ENCODE assay signal across 8 cellular contexts in genomic region chr2:19362094-19362649, GRCh38. TPM values are rescaled to one million over a fixed set of nuclear protein-coding genes. Genes with fewer than 3 reads are reported as not detected.
DNase-seq lines count a peak whose midpoint lies in the region; ATAC-seq and TF ChIP-seq lines count a peak whose summit lies in the region.

No MANE protein-coding gene starts in this region.

- TF ChIP-seq CTCF in 22Rv1 (IDR thresholded peaks at IDR 0.05) = no peak
- TF ChIP-seq CTCF in GM12864 (IDR thresholded peaks at IDR 0.05; ENCODE audit: low read depth, low read length, missing control alignments) = no peak
- TF ChIP-seq CTCF in OCI-LY7 (conservative IDR thresholded peaks at IDR 0.05; ENCODE audit: low read length) = no peak
- TF ChIP-seq CTCF in dorsolateral prefrontal cortex (IDR thresholded peaks at IDR 0.05 in 54 of 56, conservative IDR thresholded peaks at IDR 0.05 in 2 of 56; ENCODE audit: low read depth in 1 of 56, partially characterized antibody in 56 of 56) = no peak
- TF ChIP-seq CTCF in nephron (IDR thresholded peaks at IDR 0.05; ENCODE audit: unreplicated experiment in 3 of 3) = no peak

- no peaks in the 10 kb centered on the region for H3K79me2 ChIP-seq in OCI-LY7 (ENCODE audit: insufficient read depth, low read depth, low read length)

- H3K4me2 ChIP-seq in OCI-LY7 (ENCODE audit: low read length) = peak overlapping the region; percentile 78

- peak overlapping the region; percentile 87 to 91 (median 88) for H3K4me3 Mint-ChIP-seq in nephron

- H3K27me3 Mint-ChIP-seq in nephron (ENCODE audit: low read depth) = peaks cover 96% of the 10 kb centered on the region

- H3K4me1 ChIP-seq in OCI-LY7 (ENCODE audit: insufficient read depth, low read length, poor library complexity, severe bottlenecking) = no peaks in the 10 kb centered on the region

- no peaks in the 10 kb centered on the region for H4K20me1 ChIP-seq in OCI-LY7 (ENCODE audit: insufficient read depth, low read length)

- H3K9me3 Mint-ChIP-seq in nephron = no peaks in the 10 kb centered on the region

- POLR2A ChIA-PET in OCI-LY7 (lab: Charles Lee) = interaction anchor here (0.7 kb wide), 1 partner anchor 234 kb away, joined by 3 read pairs; no protein-coding TSS in a partner anchor

- intact Hi-C loops in OCI-LY7 (cut with micrococcal nuclease; ENCODE audit: unreplicated experiment) (loop anchor here (2.0 to 5.0 kb wide), 3 partner anchors 480 to 841 kb away; no protein-coding TSS in a partner anchor), dorsolateral prefrontal cortex (cut with DNase I) (loop anchor here (2.0 to 10.0 kb wide), 7 partner anchors 505 to 975 kb away; partner anchors contain the start of gene RDH14 (in 1 of the 2))

- CTCF ChIA-PET in OCI-LY7 (lab: Charles Lee; ENCODE audit: unreplicated experiment) = no interaction called here

- DNase-seq in GM12864 (ENCODE audit: low read depth) = no peak
- DNase-seq in OCI-LY7 (ENCODE audit: low spot score) = peak; percentile 9
- DNase-seq in dorsolateral prefrontal cortex = no peak
- no peak for DNase-seq in cortex of kidney (lab: John Stamatoyannopoulos, UW)

- ATAC-seq in HG03460 (IDR thresholded peaks at IDR 0.05; ENCODE audit: unreplicated experiment) (no peak), HG02970 (IDR thresholded peaks at IDR 0.05; ENCODE audit: low FRiP score, unreplicated experiment) (no peak)

- no peaks in the 10 kb centered on the region for H3K9me3 ChIP-seq in OCI-LY7 (ENCODE audit: low read length)

- no peaks in the 10 kb centered on the region for H3K36me3 ChIP-seq in OCI-LY7 (ENCODE audit: insufficient read depth, low read length)

- peak overlapping the region; percentile 93 for H2AFZ ChIP-seq in OCI-LY7 (ENCODE audit: low read length)

- peak overlapping the region; percentile 62 to 91 (median 72) for H3K27ac Mint-ChIP-seq in nephron

- no peaks in the 10 kb centered on the region for H3K9me2 ChIP-seq in OCI-LY7 (ENCODE audit: insufficient read depth, low read length)

- H3K4me3 ChIP-seq in GM12864 (ENCODE audit: low read depth, low read length) = peak overlapping the region; percentile 39
- peak overlapping the region; percentile 63 for H3K4me3 ChIP-seq in OCI-LY7 (ENCODE audit: low read depth, low read length, poor library complexity, severe bottlenecking)
- peak overlapping the region; percentile 33 to 69 (median 52) for H3K4me3 ChIP-seq in dorsolateral prefrontal cortex

- peaks cover 13 to 84% (median 74%) of the 10 kb centered on the region in 45 donors for H3K27me3 ChIP-seq in dorsolateral prefrontal cortex

- H3K4me1 Mint-ChIP-seq in nephron = peaks cover 42% of the 10 kb centered on the region

- H3K27ac ChIP-seq in 22Rv1 (peak overlapping the region; percentile 41), OCI-LY7 (ENCODE audit: low read depth, low read length, poor library complexity, severe bottlenecking) (no peak overlapping the region), dorsolateral prefrontal cortex (no peak overlapping the region)

- peaks cover 3% of the 10 kb centered on the region for H3K36me3 Mint-ChIP-seq in nephron (ENCODE audit: low read depth)

- no TSS peak for BruUV-seq in OCI-LY7 (replicated peaks; lab: Mats Ljungman, UMichigan)

RNA-seq across cellular contexts. Expression of gene OSR1, which starts 3.7 kb away (rescaled TPM):
- total RNA-seq in OCI-LY7 (2014; rRNA removed; shearing (Covaris generic)) = not detected in 2 replicates
- total RNA-seq in OCI-LY7 (2022) (not detected in 2 replicates), dorsolateral prefrontal cortex (10 to 100 TPM in 2 of 120 experiments, 1 to 10 TPM in 62, under 1 TPM in 52, not detected in 4; 0.20 to 10.9 (median 1.1) TPM)
